In genomic region chr14:58955294-58955821, GRCh38 we compare ENCODE assay signal across 11 cellular contexts.
DNase-seq lines count a peak whose midpoint lies in the region; ATAC-seq and TF ChIP-seq lines count a peak whose summit lies in the region.
"Had no signal": no experiment of that assay in that cellular context is flagged by ENCODE, and none has a peak within 500 bp of the region (broad histone marks: within the 10 kb centered on the region; RNA-seq: fewer than 3 reads in every experiment).

No MANE protein-coding gene starts in this region.

- peaks cover 4% of the 10 kb centered on the region for H3K36me3 Mint-ChIP-seq in nephron (ENCODE audit: low read depth)
- no peaks in the 10 kb centered on the region for H3K36me3 Mint-ChIP-seq in T-helper 2 cell treated with Interferon-gamma antibody and Interleukin-4, amounts not matched to agents 5 μg/mL and 100 μg/mL, for 36 hours (ENCODE audit: low read depth)

- DNase-seq in choroid plexus epithelial cell (ENCODE audit: low read depth) (peak; percentile 55), DMS 273 (lab: John Stamatoyannopoulos, UW; ENCODE audit: unreplicated experiment) (no peak), NCI-H187 treated with DMSO at 0.1 percent for 48 hours (lab: John Stamatoyannopoulos, UW) (no peak)
- no peak for DNase-seq in T-helper 2 cell treated with Interferon-gamma antibody and Interleukin-4, amounts not matched to agents 5 μg/mL and 100 μg/mL, for 36 hours (ENCODE audit: low spot score)
- no peak for DNase-seq in activated CD8-positive, alpha-beta memory T cell treated with anti-CD3 and anti-CD28 coated beads for 24 hours
- DNase-seq: kidney; retina; stimulated activated CD8-positive, alpha-beta memory T cell treated with anti-CD3 and anti-CD28 coated beads, Interleukin-4, amount 100 ng/mL, for 48 hours had no signal

- peak overlapping the region; percentile 75 to 94 (median 85) for H3K27ac Mint-ChIP-seq in nephron
- no peak overlapping the region for H3K27ac Mint-ChIP-seq in T-helper 2 cell treated with Interferon-gamma antibody and Interleukin-4, amounts not matched to agents 5 μg/mL and 100 μg/mL, for 36 hours

- peaks cover 35% of the 10 kb centered on the region for H3K4me1 Mint-ChIP-seq in nephron
- peaks cover 8% of the 10 kb centered on the region for H3K4me1 Mint-ChIP-seq in T-helper 2 cell treated with Interferon-gamma antibody and Interleukin-4, amounts not matched to agents 5 μg/mL and 100 μg/mL, for 36 hours (ENCODE audit: low read depth)

- H3K4me3 Mint-ChIP-seq in nephron: peak overlapping the region in 1 of 3 experiments; percentile 40
- no peak overlapping the region for H3K4me3 Mint-ChIP-seq in T-helper 2 cell treated with Interferon-gamma antibody and Interleukin-4, amounts not matched to agents 5 μg/mL and 100 μg/mL, for 36 hours

- peak; percentile 60 for ATAC-seq in GM18511 (IDR thresholded peaks at IDR 0.05; ENCODE audit: unreplicated experiment)
- peak; percentile 45 for ATAC-seq in HG03175 (IDR thresholded peaks at IDR 0.05; ENCODE audit: unreplicated experiment)

- no peak overlapping the region for H3K4me3 ChIP-seq in choroid plexus epithelial cell (ENCODE audit: low read depth, low read length)

- TF ChIP-seq CTCF in choroid plexus epithelial cell (conservative IDR thresholded peaks at IDR 0.05; ENCODE audit: low read depth, low read length): no peak
- TF ChIP-seq CTCF in nephron (IDR thresholded peaks at IDR 0.05; ENCODE audit: unreplicated experiment in 3 of 3): no peak

- peaks cover 33% of the 10 kb centered on the region for H3K9me3 Mint-ChIP-seq in nephron
- no peaks in the 10 kb centered on the region for H3K9me3 Mint-ChIP-seq in T-helper 2 cell treated with Interferon-gamma antibody and Interleukin-4, amounts not matched to agents 5 μg/mL and 100 μg/mL, for 36 hours

- peaks cover 4% of the 10 kb centered on the region for H3K27me3 Mint-ChIP-seq in nephron (ENCODE audit: low read depth)
- peaks cover 17% of the 10 kb centered on the region for H3K27me3 Mint-ChIP-seq in T-helper 2 cell treated with Interferon-gamma antibody and Interleukin-4, amounts not matched to agents 5 μg/mL and 100 μg/mL, for 36 hours (ENCODE audit: low read depth)
